Comparison of ENCODE assay signal across 19 cellular contexts in the genomic region with DNA sequence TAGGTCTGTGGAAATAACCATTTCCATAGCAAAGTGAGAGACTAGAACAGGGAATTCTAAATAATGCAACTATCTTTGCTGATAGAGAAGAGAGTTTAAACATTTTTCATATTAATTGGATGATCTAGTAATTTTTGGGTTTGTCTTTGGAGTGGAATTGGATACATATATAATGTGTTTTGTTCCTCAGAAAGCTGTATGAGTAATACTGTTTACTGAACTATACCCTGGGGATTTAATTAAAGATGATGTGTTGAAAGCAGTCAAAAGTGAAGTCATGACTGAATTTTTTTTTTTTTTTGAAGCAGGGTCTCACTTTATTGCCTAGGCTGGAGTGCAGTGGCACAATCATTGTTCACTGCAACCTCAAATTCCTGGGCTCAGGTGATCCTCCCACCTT. TPM values are rescaled to one million over a fixed set of nuclear protein-coding genes. Genes with fewer than 3 reads are reported as not detected.
DNase-seq lines count a peak whose midpoint lies in the region; ATAC-seq, FAIRE-seq and TF ChIP-seq lines count a peak whose summit lies in the region.
"Had no signal": no experiment of that assay in that cellular context is flagged by ENCODE, and none has a peak within 500 bp of the region (broad histone marks: within the 10 kb centered on the region; RNA-seq: fewer than 3 reads in every experiment).

No MANE protein-coding gene starts in this region.

- no peaks in the 10 kb centered on the region for H3K36me3 ChIP-seq in A673 (ENCODE audit: insufficient read depth, low read length, poor library complexity, severe bottlenecking)
- H3K36me3 ChIP-seq: SJCRH30 had no signal

- H3K9me3 ChIP-seq in A673 (ENCODE audit: low read depth, low read length, poor library complexity, severe bottlenecking) = no peaks in the 10 kb centered on the region
- H3K9me3 ChIP-seq: Caco-2, MG63, SJCRH30 had no signal

- intact Hi-C loops in A673 (cut with micrococcal nuclease; ENCODE audit: unreplicated experiment) (no loop called here), posterior cingulate gyrus (cut with DNase I) (no loop called here)

- no peaks in the 10 kb centered on the region for H3K4me1 ChIP-seq in A673 (ENCODE audit: insufficient read depth, low read length, poor library complexity, severe bottlenecking)
- H3K4me1 ChIP-seq: SJCRH30 had no signal

- CTCF ChIA-PET in A673 (lab: Charles Lee) = no interaction called here

- H3K27me3 ChIP-seq in A673 (replicated peaks; ENCODE audit: insufficient read depth, low read depth, low read length, poor library complexity) = no peaks in the 10 kb centered on the region
- H3K27me3 ChIP-seq: MG63, SJCRH30 had no signal

- DNase-seq in A673 (ENCODE audit: low spot score) (peak; percentile 37), NCI-H69 (lab: John Stamatoyannopoulos, UW) (peak; percentile 59), fibroblast of gingiva (ENCODE audit: low read depth) (peak; percentile 39), posterior cingulate gyrus (no peak), frontal cortex (ENCODE audit: low spot score in 2 of 2) (no peak)
- DNase-seq: Caco-2; CD4-positive, alpha-beta T cell; GF-D8; IMR-90; MG63; NCI-H1092; NCI-H2081; NCI-H2227 treated with DMSO at 0.1 percent for 48 hours; NCI-H524; SJCRH30 had no signal

- H3K4me3 ChIP-seq in A673 (ENCODE audit: low read depth, low read length, poor library complexity, severe bottlenecking) = no peak overlapping the region
- H3K4me3 ChIP-seq: MG63, SJCRH30 had no signal

- BruUV-seq in A673 (replicated peaks; lab: Mats Ljungman, UMichigan) = no TSS peak

- ATAC-seq in HG02610 (IDR thresholded peaks at IDR 0.05; ENCODE audit: unreplicated experiment) (peak; percentile 38), HG03457 (IDR thresholded peaks at IDR 0.05; ENCODE audit: unreplicated experiment) (no peak)

- POLR2A ChIA-PET in A673 (lab: Charles Lee; ENCODE audit: low non-redundant PET) = no interaction called here

- FAIRE-seq in frontal cortex (lab: Jason Lieb, UNC) = no peak
- FAIRE-seq: A204.1, HTR-8/SVneo had no signal

- H3K27ac ChIP-seq in A673 (ENCODE audit: low read depth, low read length, poor library complexity, severe bottlenecking) = no peak overlapping the region
- H3K27ac ChIP-seq: SJCRH30 had no signal

- no peak for TF ChIP-seq CTCF in A673 (conservative IDR thresholded peaks at IDR 0.05; ENCODE audit: low read depth, low read length)

RNA-seq across cellular contexts. Expression of a gene that starts 17.9 kb away (rescaled TPM):
- total RNA-seq in A673 (2021) (16.4 and 16.6 TPM in 2 replicates), frontal cortex (75.4 TPM)

Comparison
In these comparisons a context has a peak if more than half of its experiments do, and no peak if none do; other contexts are left out.
1. DNase-seq: peak in A673 (single experiment), NCI-H69 (single experiment) and fibroblast of gingiva (single experiment); none in posterior cingulate gyrus (0 of 10) and frontal cortex (0 of 2).